Comparison of ENCODE assay signal across 15 cellular contexts in genomic region chr10:101716891-101717659, GRCh38. TPM values are rescaled to one million over a fixed set of nuclear protein-coding genes. Genes with fewer than 3 reads are reported as not detected.
DNase-seq lines count a peak whose midpoint lies in the region; ATAC-seq and TF ChIP-seq lines count a peak whose summit lies in the region.
"Had no signal": no experiment of that assay in that cellular context is flagged by ENCODE, and none has a peak within 500 bp of the region (broad histone marks: within the 10 kb centered on the region; RNA-seq: fewer than 3 reads in every experiment).

No MANE protein-coding gene starts in this region.

- H3K4me3 Mint-ChIP-seq in T-helper 1 cell treated with Interleukin-12 subunit alpha and Interleukin-12 subunit beta and Interleukin-4 antibody, amounts not matched to agents 30 μg/mL and 1 μg/mL, for 36 hours, result no peak overlapping the region
- H3K4me3 Mint-ChIP-seq: IgD-negative memory B cell had no signal

- H3K27ac ChIP-seq in foreskin keratinocyte, result no peak overlapping the region
- H3K27ac ChIP-seq: ovary, upper lobe of right lung had no signal

- no peaks in the 10 kb centered on the region for H3K4me1 Mint-ChIP-seq in T-helper 1 cell treated with Interleukin-12 subunit alpha and Interleukin-12 subunit beta and Interleukin-4 antibody, amounts not matched to agents 30 μg/mL and 1 μg/mL, for 36 hours (ENCODE audit: low read depth)
- H3K4me1 Mint-ChIP-seq: IgD-negative memory B cell had no signal

- DNase-seq in NOMO-1 treated with DMSO at 0.1 percent for 48 hours (lab: John Stamatoyannopoulos, UW; ENCODE audit: unreplicated experiment) (peak; percentile 70), NOMO-1 treated with dmso at 0.1 percent for 144 hours (lab: John Stamatoyannopoulos, UW; ENCODE audit: unreplicated experiment) (no peak), HT1080 (ENCODE audit: low read depth) (peak; percentile 8), foreskin keratinocyte (peak; percentile 32 to 60), NCI-H1092 treated with DMSO at 0.1 percent for 48 hours (lab: John Stamatoyannopoulos, UW) (no peak), activated gamma-delta T cell treated with Interleukin-2 at 50 U/mL for 16 hours (no peak)
- DNase-seq: foreskin melanocyte, midbrain, ovary, upper lobe of right lung had no signal

- H3K36me3 Mint-ChIP-seq in T-helper 1 cell treated with Interleukin-12 subunit alpha and Interleukin-12 subunit beta and Interleukin-4 antibody, amounts not matched to agents 30 μg/mL and 1 μg/mL, for 36 hours (ENCODE audit: low read depth), result no peaks in the 10 kb centered on the region
- H3K36me3 Mint-ChIP-seq: IgD-negative memory B cell had no signal

- TF ChIP-seq CTCF in foreskin keratinocyte (conservative IDR thresholded peaks at IDR 0.05), result no peak

- H3K4me1 ChIP-seq in foreskin keratinocyte, result no peaks in the 10 kb centered on the region
- H3K4me1 ChIP-seq: upper lobe of right lung had no signal

- H3K27ac Mint-ChIP-seq in T-helper 1 cell treated with Interleukin-12 subunit alpha and Interleukin-12 subunit beta and Interleukin-4 antibody, amounts not matched to agents 30 μg/mL and 1 μg/mL, for 36 hours, result peak overlapping the region; percentile 74
- H3K27ac Mint-ChIP-seq: IgD-negative memory B cell had no signal

- peaks cover 16% of the 10 kb centered on the region for H3K27me3 Mint-ChIP-seq in T-helper 1 cell treated with Interleukin-12 subunit alpha and Interleukin-12 subunit beta and Interleukin-4 antibody, amounts not matched to agents 30 μg/mL and 1 μg/mL, for 36 hours (ENCODE audit: low read depth)

- ATAC-seq in foreskin keratinocyte, result peak; percentile 50
- ATAC-seq in GM18502 (IDR thresholded peaks at IDR 0.05; ENCODE audit: poor library complexity, unreplicated experiment), result no peak
- ATAC-seq: Panc1, upper lobe of right lung had no signal

- no peaks in the 10 kb centered on the region for H3K9me3 Mint-ChIP-seq in T-helper 1 cell treated with Interleukin-12 subunit alpha and Interleukin-12 subunit beta and Interleukin-4 antibody, amounts not matched to agents 30 μg/mL and 1 μg/mL, for 36 hours

- peaks cover 42% of the 10 kb centered on the region for H3K27me3 ChIP-seq in foreskin keratinocyte
- H3K27me3 ChIP-seq: ovary, upper lobe of right lung had no signal

RNA-seq across cellular contexts. Expression of gene FBXW4, which starts 22.1 kb away (rescaled TPM):
- total RNA-seq in HT1080 (2014; rRNA removed; shearing (Covaris generic)), result 5.9 and 7.9 TPM in 2 replicates
- 9.5 and 10.8 TPM in 2 replicates for polyA plus RNA-seq in HT1080 (2015; cell fraction: cytosol; rRNA removed)
- 7.9 and 8.8 TPM in 2 replicates for polyA plus RNA-seq in HT1080 (2015; cell fraction: nucleus; rRNA removed)
- 11.7 and 14.6 TPM in 2 replicates for total RNA-seq in foreskin keratinocyte
- polyA plus RNA-seq in foreskin keratinocyte, result 14.6 and 16.9 TPM in 2 replicates

RNA-seq across cellular contexts. Expression of gene FGF8, which starts 58.8 kb away (rescaled TPM):
- total RNA-seq in HT1080 (2014; rRNA removed; shearing (Covaris generic)), result not detected in 2 replicates
- not detected in 2 replicates for polyA plus RNA-seq in HT1080 (2015; cell fraction: cytosol; rRNA removed)
- not detected in 2 replicates for polyA plus RNA-seq in HT1080 (2015; cell fraction: nucleus; rRNA removed)
- total RNA-seq in foreskin keratinocyte, result not detected in 2 replicates
- not detected in 2 replicates for polyA plus RNA-seq in foreskin keratinocyte
- total RNA-seq: ovary had no signal
- polyA plus RNA-seq: AG04450, IgD-negative memory B cell, ovary had no signal

Comparison
In these comparisons a context has a peak if more than half of its experiments do, and no peak if none do; other contexts are left out.
1. DNase-seq: peak in NOMO-1 treated with DMSO at 0.1 percent for 48 hours (single experiment), HT1080 (single experiment) and foreskin keratinocyte (2 of 2); none in NOMO-1 treated with dmso at 0.1 percent for 144 hours (single experiment), NCI-H1092 treated with DMSO at 0.1 percent for 48 hours (single experiment) and activated gamma-delta T cell treated with Interleukin-2 at 50 U/mL for 16 hours (single experiment).